In genomic region chr16:23556881-23557778, GRCh38 we compare ENCODE assay signal across 1 cellular context.
A peak's percentile ranks its signal among the peaks of the same experiment; 100 is the strongest.
TF ChIP-seq lines count a peak whose summit lies in the region.

Gene EARS2, minus strand, starts transcription at chr16:23557350. Its CDS starts 7 bp downstream, at chr16:23557343.
A gene with protein sequence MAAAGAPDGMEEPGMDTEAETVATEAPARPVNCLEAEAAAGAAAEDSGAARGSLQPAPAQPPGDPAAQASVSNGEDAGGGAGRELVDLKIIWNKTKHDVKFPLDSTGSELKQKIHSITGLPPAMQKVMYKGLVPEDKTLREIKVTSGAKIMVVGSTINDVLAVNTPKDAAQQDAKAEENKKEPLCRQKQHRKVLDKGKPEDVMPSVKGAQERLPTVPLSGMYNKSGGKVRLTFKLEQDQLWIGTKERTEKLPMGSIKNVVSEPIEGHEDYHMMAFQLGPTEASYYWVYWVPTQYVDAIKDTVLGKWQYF (plus strand): TSS chr16:23557727. CDS start chr16:23557743, 16 bp downstream.

TF ChIP-seq in HEK293, 187 proteins besides CTCF, POLR2A, EP300 and RAD21 (continued from another document and continues in another):
- TF ChIP-seq PRDM10 (tag by site-specific recombination; IDR thresholded peaks at IDR 0.05) (peak; percentile 75), KLF10 (tag by site-specific recombination; IDR thresholded peaks at IDR 0.05) (peak; percentile 100), KLF9 (tag by site-specific recombination; IDR thresholded peaks at IDR 0.05; ENCODE audit: low read depth) (peak; percentile 99), ZNF280C (tag by site-specific recombination; IDR thresholded peaks at IDR 0.05) (no peak), ZNF76 (tag by site-specific recombination; IDR thresholded peaks at IDR 0.05; ENCODE audit: borderline replicate concordance, low read depth) (peak; percentile 83), ZNF623 (tag by site-specific recombination; IDR thresholded peaks at IDR 0.05) (no peak; the same call in 1 of the 2 replicates), ZNF37A (tag by site-specific recombination; IDR thresholded peaks at IDR 0.05) (no peak), SCRT1 (tag by site-specific recombination; IDR thresholded peaks at IDR 0.05; ENCODE audit: borderline replicate concordance) (peak; percentile 51), ZNF600 (tag by site-specific recombination; IDR thresholded peaks at IDR 0.05) (peak; percentile 95), ZBTB6 (tag by site-specific recombination; IDR thresholded peaks at IDR 0.05) (no peak), KLF16 (tag by site-specific recombination; IDR thresholded peaks at IDR 0.05) (peak; percentile 94), GLIS1 (tag by site-specific recombination; IDR thresholded peaks at IDR 0.05) (peak; percentile 99), IKZF3 (tag by site-specific recombination; IDR thresholded peaks at IDR 0.05) (peak; percentile 92), ZNF707 (tag by site-specific recombination; IDR thresholded peaks at IDR 0.05) (no peak), ZNF221 (tag by site-specific recombination; IDR thresholded peaks at IDR 0.05; ENCODE audit: borderline replicate concordance) (no peak), TCF7L2 (IDR thresholded peaks at IDR 0.05; ENCODE audit: borderline replicate concordance, low read depth, low read length) (no peak), ZNF121 (tag by site-specific recombination; IDR thresholded peaks at IDR 0.05) (no peak), SP2 (tag by site-specific recombination; IDR thresholded peaks at IDR 0.05) (peak; percentile 92), ZBTB7A (tag by site-specific recombination; IDR thresholded peaks at IDR 0.05; ENCODE audit: low read depth) (peak; percentile 68; the same call in 1 of the 2 replicates), ZNF280D (tag by site-specific recombination; IDR thresholded peaks at IDR 0.05) (peak; percentile 4; the same call in 1 of the 2 replicates), HOXA7 (CRISPR knock-in tag; IDR thresholded peaks at IDR 0.05; ENCODE audit: borderline replicate concordance) (no peak), ZSCAN5A (tag by site-specific recombination; IDR thresholded peaks at IDR 0.05) (peak; percentile 66; the same call in 1 of the 2 replicates), ZIC2 (tag by site-specific recombination; IDR thresholded peaks at IDR 0.05) (peak; percentile 96), KLF7 (tag by site-specific recombination; IDR thresholded peaks at IDR 0.05; ENCODE audit: borderline replicate concordance) (no peak; the same call in 1 of the 2 replicates), YY1 (tag by site-specific recombination; IDR thresholded peaks at IDR 0.05) (peak; percentile 86), ZNF146 (tag by site-specific recombination; IDR thresholded peaks at IDR 0.05) (0 out of 2 replicates have a peak, but pooled peaks have one; percentile 2), ZNF2 (tag by site-specific recombination; IDR thresholded peaks at IDR 0.05) (peak; percentile 75), ZNF148 (tag by site-specific recombination; IDR thresholded peaks at IDR 0.05; ENCODE audit: borderline replicate concordance) (no peak), ZFP69B (tag by site-specific recombination; IDR thresholded peaks at IDR 0.05) (peak; percentile 84), ZNF629 (tag by site-specific recombination; IDR thresholded peaks at IDR 0.05) (peak; percentile 82)
- TF ChIP-seq, protein P1, sequence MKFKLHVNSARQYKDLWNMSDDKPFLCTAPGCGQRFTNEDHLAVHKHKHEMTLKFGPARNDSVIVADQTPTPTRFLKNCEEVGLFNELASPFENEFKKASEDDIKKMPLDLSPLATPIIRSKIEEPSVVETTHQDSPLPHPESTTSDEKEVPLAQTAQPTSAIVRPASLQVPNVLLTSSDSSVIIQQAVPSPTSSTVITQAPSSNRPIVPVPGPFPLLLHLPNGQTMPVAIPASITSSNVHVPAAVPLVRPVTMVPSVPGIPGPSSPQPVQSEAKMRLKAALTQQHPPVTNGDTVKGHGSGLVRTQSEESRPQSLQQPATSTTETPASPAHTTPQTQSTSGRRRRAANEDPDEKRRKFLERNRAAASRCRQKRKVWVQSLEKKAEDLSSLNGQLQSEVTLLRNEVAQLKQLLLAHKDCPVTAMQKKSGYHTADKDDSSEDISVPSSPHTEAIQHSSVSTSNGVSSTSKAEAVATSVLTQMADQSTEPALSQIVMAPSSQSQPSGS (tag by site-specific recombination; IDR thresholded peaks at IDR 0.05; ENCODE audit: low read depth): no peak
- TF ChIP-seq, protein P2, sequence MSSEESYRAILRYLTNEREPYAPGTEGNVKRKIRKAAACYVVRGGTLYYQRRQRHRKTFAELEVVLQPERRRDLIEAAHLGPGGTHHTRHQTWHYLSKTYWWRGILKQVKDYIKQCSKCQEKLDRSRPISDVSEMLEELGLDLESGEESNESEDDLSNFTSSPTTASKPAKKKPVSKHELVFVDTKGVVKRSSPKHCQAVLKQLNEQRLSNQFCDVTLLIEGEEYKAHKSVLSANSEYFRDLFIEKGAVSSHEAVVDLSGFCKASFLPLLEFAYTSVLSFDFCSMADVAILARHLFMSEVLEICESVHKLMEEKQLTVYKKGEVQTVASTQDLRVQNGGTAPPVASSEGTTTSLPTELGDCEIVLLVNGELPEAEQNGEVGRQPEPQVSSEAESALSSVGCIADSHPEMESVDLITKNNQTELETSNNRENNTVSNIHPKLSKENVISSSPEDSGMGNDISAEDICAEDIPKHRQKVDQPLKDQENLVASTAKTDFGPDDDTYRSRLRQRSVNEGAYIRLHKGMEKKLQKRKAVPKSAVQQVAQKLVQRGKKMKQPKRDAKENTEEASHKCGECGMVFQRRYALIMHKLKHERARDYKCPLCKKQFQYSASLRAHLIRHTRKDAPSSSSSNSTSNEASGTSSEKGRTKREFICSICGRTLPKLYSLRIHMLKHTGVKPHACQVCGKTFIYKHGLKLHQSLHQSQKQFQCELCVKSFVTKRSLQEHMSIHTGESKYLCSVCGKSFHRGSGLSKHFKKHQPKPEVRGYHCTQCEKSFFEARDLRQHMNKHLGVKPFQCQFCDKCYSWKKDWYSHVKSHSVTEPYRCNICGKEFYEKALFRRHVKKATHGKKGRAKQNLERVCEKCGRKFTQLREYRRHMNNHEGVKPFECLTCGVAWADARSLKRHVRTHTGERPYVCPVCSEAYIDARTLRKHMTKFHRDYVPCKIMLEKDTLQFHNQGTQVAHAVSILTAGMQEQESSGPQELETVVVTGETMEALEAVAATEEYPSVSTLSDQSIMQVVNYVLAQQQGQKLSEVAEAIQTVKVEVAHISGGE (tag by site-specific recombination; conservative IDR thresholded peaks at IDR 0.05; ENCODE audit: low read depth): peak; percentile 87
- TF ChIP-seq, protein P3, sequence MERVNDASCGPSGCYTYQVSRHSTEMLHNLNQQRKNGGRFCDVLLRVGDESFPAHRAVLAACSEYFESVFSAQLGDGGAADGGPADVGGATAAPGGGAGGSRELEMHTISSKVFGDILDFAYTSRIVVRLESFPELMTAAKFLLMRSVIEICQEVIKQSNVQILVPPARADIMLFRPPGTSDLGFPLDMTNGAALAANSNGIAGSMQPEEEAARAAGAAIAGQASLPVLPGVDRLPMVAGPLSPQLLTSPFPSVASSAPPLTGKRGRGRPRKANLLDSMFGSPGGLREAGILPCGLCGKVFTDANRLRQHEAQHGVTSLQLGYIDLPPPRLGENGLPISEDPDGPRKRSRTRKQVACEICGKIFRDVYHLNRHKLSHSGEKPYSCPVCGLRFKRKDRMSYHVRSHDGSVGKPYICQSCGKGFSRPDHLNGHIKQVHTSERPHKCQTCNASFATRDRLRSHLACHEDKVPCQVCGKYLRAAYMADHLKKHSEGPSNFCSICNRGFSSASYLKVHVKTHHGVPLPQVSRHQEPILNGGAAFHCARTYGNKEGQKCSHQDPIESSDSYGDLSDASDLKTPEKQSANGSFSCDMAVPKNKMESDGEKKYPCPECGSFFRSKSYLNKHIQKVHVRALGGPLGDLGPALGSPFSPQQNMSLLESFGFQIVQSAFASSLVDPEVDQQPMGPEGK (tag by site-specific recombination; IDR thresholded peaks at IDR 0.05): peak; percentile 98
